In genomic region chr5:168667301-168667859, GRCh38 we compare ENCODE assay signal across 15 cellular contexts.
A peak's percentile ranks its signal among the peaks of the same experiment; 100 is the strongest.
DNase-seq lines count a peak whose midpoint lies in the region; ATAC-seq and TF ChIP-seq lines count a peak whose summit lies in the region.
"Had no signal": no experiment of that assay in that cellular context is flagged by ENCODE, and none has a peak within 500 bp of the region (broad histone marks: within the 10 kb centered on the region; RNA-seq: fewer than 3 reads in every experiment).

No MANE protein-coding gene starts in this region.

- TF ChIP-seq CTCF in Caco-2 (IDR thresholded peaks at IDR 0.05; ENCODE audit: insufficient read depth in 1 of 2, low read depth in 1 of 2, low read length in 1 of 2, severe bottlenecking in 1 of 2, unreplicated experiment in 1 of 2) (no peak), IMR-90 (conservative IDR thresholded peaks at IDR 0.05; ENCODE audit: low read depth, low read length) (no peak), mucosa of descending colon (IDR thresholded peaks at IDR 0.05) (no peak), spleen (IDR thresholded peaks at IDR 0.05 in 8 of 11, conservative IDR thresholded peaks at IDR 0.05 in 3 of 11) (no peak)

- H3K27ac ChIP-seq in IMR-90 (ENCODE audit: insufficient read depth, low read length) (no peak overlapping the region), spleen (no peak overlapping the region)
- H3K27ac ChIP-seq: A549, C4-2B had no signal

- no peaks in the 10 kb centered on the region for H3K27me3 ChIP-seq in Caco-2 (replicated peaks; ENCODE audit: control insufficient read depth, insufficient read depth, low read length)
- no peaks in the 10 kb centered on the region for H3K27me3 ChIP-seq in IMR-90 (ENCODE audit: control insufficient read depth, insufficient read depth, low read length)
- H3K27me3 ChIP-seq in spleen (replicated peaks in 1 of 7) = no peaks in the 10 kb centered on the region
- H3K27me3 ChIP-seq: BE2C had no signal

- H4K8ac ChIP-seq in IMR-90 (ENCODE audit: low read depth in 2 of 2, low read length in 2 of 2) = no peak overlapping the region

- ATAC-seq in IMR-90 (ENCODE audit: low read depth) (no peak), mucosa of descending colon (peak; percentile 85)
- ATAC-seq: A549, GM23338 had no signal

- H3K9ac ChIP-seq in IMR-90 (ENCODE audit: low read depth, low read length) = no peak overlapping the region

- H3K79me1 ChIP-seq in IMR-90 (ENCODE audit: low read depth in 1 of 2, low read length in 2 of 2) = no peaks in the 10 kb centered on the region

- dilution Hi-C loops in IMR-90 (cut with HindIII; ENCODE audit: low sequenced_read_pairs, unreplicated experiment) = no loop called here

- in situ Hi-C loops in IMR-90 (cut with MboI; ENCODE audit: low sequenced_read_pairs) = no loop called here

- no peaks in the 10 kb centered on the region for H3K9me3 Mint-ChIP-seq in Caco-2 (ENCODE audit: unreplicated experiment)
- H3K9me3 Mint-ChIP-seq: CD4-positive, alpha-beta memory T cell; GM23338 had no signal

- H3K36me3 ChIP-seq in Caco-2 (ENCODE audit: control insufficient read depth, insufficient read depth, low read length) (no peaks in the 10 kb centered on the region), IMR-90 (ENCODE audit: control insufficient read depth, insufficient read depth, low read length) (no peaks in the 10 kb centered on the region), mucosa of descending colon (ENCODE audit: low read depth) (no peaks in the 10 kb centered on the region), spleen (peaks cover 0 to 8% (median 0%) of the 10 kb centered on the region in 6 donors)

- TF ChIP-seq RAD21 in IMR-90 (IDR thresholded peaks at IDR 0.05; ENCODE audit: low read length) = no peak

- no peak overlapping the region for H2BK120ac ChIP-seq in IMR-90 (ENCODE audit: low read depth, low read length)

- DNase-seq in Caco-2 = no peak
- no peak for DNase-seq in IMR-90
- DNase-seq in mucosa of descending colon = peak in 1 of 3 donors; percentile 75
- DNase-seq in spleen = peak; percentile 16
- no peak for DNase-seq in NCI-H1105 treated with DMSO at 0.1 percent for 48 hours (lab: John Stamatoyannopoulos, UW)
- no peak for DNase-seq in NK-92 treated with Interleukin-12 subunit alpha and Interleukin-12 subunit beta, amount 100 ng/mL, for 24 hours (lab: John Stamatoyannopoulos, UW)
- DNase-seq: BE2C; CD4-positive, alpha-beta memory T cell; DMS153; DND-41; GDM1; H7 had no signal

- no peak overlapping the region for H2AK5ac ChIP-seq in IMR-90 (ENCODE audit: low read depth, low read length)

- intact Hi-C loops in Caco-2 (cut with micrococcal nuclease; ENCODE audit: unreplicated experiment) = no loop called here
- intact Hi-C loops in IMR-90 (cut with micrococcal nuclease) = no loop called here
- intact Hi-C loops in mucosa of descending colon (cut with DNase I, micrococcal nuclease) = no loop called here
- intact Hi-C loops in spleen (cut with DNase I; ENCODE audit: low total_unique reads) = no loop called here

- H2AK9ac ChIP-seq in IMR-90 (replicated peaks; ENCODE audit: low read depth, low read length, poor library complexity) = peak overlapping the region; percentile 81

- H3K14ac ChIP-seq in IMR-90 (replicated peaks; ENCODE audit: low read depth, low read length) = no peak overlapping the region

- H3K18ac ChIP-seq in IMR-90 (ENCODE audit: low read depth, low read length) = no peak overlapping the region

- no peak overlapping the region for H2BK15ac ChIP-seq in IMR-90 (ENCODE audit: low read depth, low read length)

- 100% methylated on average over 1 of the region's 4 CpGs; no CpG with 5 or more reads in 1 of the 2 experiments for WGBS in IMR-90 (ENCODE audit: extremely low coverage in 2 of 2, insufficient read length in 1 of 2), 2 experiments
- 83 to 95% (median 89%) methylated on average over 4 of the region's 4 CpGs for WGBS in spleen, 5 donors

- H3K9me3 ChIP-seq in Caco-2 = no peaks in the 10 kb centered on the region
- no peaks in the 10 kb centered on the region for H3K9me3 ChIP-seq in IMR-90 (ENCODE audit: control insufficient read depth, insufficient read depth, low read length)
- H3K9me3 ChIP-seq in mucosa of descending colon = no peaks in the 10 kb centered on the region
- H3K9me3 ChIP-seq in spleen = no peaks in the 10 kb centered on the region
- H3K9me3 ChIP-seq: A549, BE2C had no signal

- CTCF ChIA-PET in Caco-2 (lab: Charles Lee) (interaction anchor here (0.5 kb wide), 1 partner anchor 57 kb away, joined by 4 read pairs; no protein-coding TSS in a partner anchor), IMR-90 (lab: Yijun Ruan, JAX) (no interaction called here)

- no peak for TF ChIP-seq POLR2A in IMR-90 (IDR thresholded peaks at IDR 0.05; ENCODE audit: low read depth, low read length)
- TF ChIP-seq POLR2A in spleen (IDR thresholded peaks at IDR 0.05) = no peak

- POLR2A ChIA-PET in Caco-2 (lab: Charles Lee) (no interaction called here), IMR-90 (lab: Charles Lee; ENCODE audit: unreplicated experiment) (no interaction called here)

- H3K36me3 Mint-ChIP-seq in Caco-2 (ENCODE audit: insufficient read depth, unreplicated experiment) = no peaks in the 10 kb centered on the region
- H3K36me3 Mint-ChIP-seq: CD4-positive, alpha-beta memory T cell had no signal

- no peak overlapping the region for H3K4me2 ChIP-seq in IMR-90 (ENCODE audit: low read depth, low read length)
- H3K4me2 ChIP-seq: A549, GM23338 had no signal

- H4K20me1 ChIP-seq in IMR-90 (ENCODE audit: insufficient read depth, low read length) = no peaks in the 10 kb centered on the region

- no peaks in the 10 kb centered on the region for H3K9me1 ChIP-seq in IMR-90 (ENCODE audit: insufficient read depth, low read length)

- no peak overlapping the region for H4K91ac ChIP-seq in IMR-90 (ENCODE audit: insufficient read depth, low read depth, low read length)

- no peak overlapping the region for H3K4me3 ChIP-seq in Caco-2 (ENCODE audit: low read depth, low read length)
- no peak overlapping the region for H3K4me3 ChIP-seq in IMR-90 (ENCODE audit: insufficient read depth, low read depth, low read length)
- no peak overlapping the region for H3K4me3 ChIP-seq in mucosa of descending colon
- no peak overlapping the region for H3K4me3 ChIP-seq in spleen
- H3K4me3 ChIP-seq: A549, GM23338 had no signal

- BruUV-seq in Caco-2 (replicated peaks; lab: Mats Ljungman, UMichigan) = no TSS peak
- no TSS peak for BruUV-seq in IMR-90 (replicated peaks; lab: Mats Ljungman, UMichigan)

- H3K23ac ChIP-seq in IMR-90 (ENCODE audit: low read depth, low read length) = no peak overlapping the region

- no peaks in the 10 kb centered on the region for H3K27me3 Mint-ChIP-seq in Caco-2 (ENCODE audit: insufficient read depth, unreplicated experiment)

- H3K4me1 Mint-ChIP-seq in Caco-2 (ENCODE audit: low read depth, unreplicated experiment) = peaks cover 6% of the 10 kb centered on the region
- H3K4me1 Mint-ChIP-seq: CD4-positive, alpha-beta memory T cell had no signal

- peak overlapping the region; percentile 12 for H3K27ac Mint-ChIP-seq in Caco-2 (ENCODE audit: unreplicated experiment)
- H3K27ac Mint-ChIP-seq: CD4-positive, alpha-beta memory T cell; GM23338 had no signal

- no peak overlapping the region for H4K5ac ChIP-seq in IMR-90 (ENCODE audit: low read depth, low read length)

- H3K4me3 Mint-ChIP-seq in Caco-2 (ENCODE audit: unreplicated experiment) = no peak overlapping the region
- H3K4me3 Mint-ChIP-seq: GM23338 had no signal

- no peak overlapping the region for H2BK20ac ChIP-seq in IMR-90 (ENCODE audit: low read depth, low read length)

- no peak overlapping the region for H2BK5ac ChIP-seq in IMR-90 (ENCODE audit: low read depth, low read length, poor library complexity, severe bottlenecking)

- H2AFZ ChIP-seq in IMR-90 (replicated peaks; ENCODE audit: low read length, poor library complexity) = no peak overlapping the region
- H2AFZ ChIP-seq: GM23338 had no signal

- H3K4me1 ChIP-seq in Caco-2 (peaks cover 7% of the 10 kb centered on the region; the same call in 1 of the 2 replicates), IMR-90 (ENCODE audit: control insufficient read depth, insufficient read depth, low read length) (no peaks in the 10 kb centered on the region), mucosa of descending colon (ENCODE audit: low read depth) (peaks cover 12% of the 10 kb centered on the region), spleen (no peaks in the 10 kb centered on the region)
- H3K4me1 ChIP-seq: A549, BE2C had no signal

- H3K4ac ChIP-seq in IMR-90 (ENCODE audit: low read depth, low read length) = no peak overlapping the region

- H3K56ac ChIP-seq in IMR-90 (ENCODE audit: extremely low read depth, insufficient read depth, low read length) = no peak overlapping the region

TF ChIP-seq in IMR-90, 13 proteins besides CTCF, POLR2A, EP300 and RAD21 (continues in another document):
- TF ChIP-seq RFX5 (IDR thresholded peaks at IDR 0.05; ENCODE audit: low read depth, low read length) = no peak
- TF ChIP-seq SMC3 (IDR thresholded peaks at IDR 0.05; ENCODE audit: low read depth, low read length) = no peak
- TF ChIP-seq NFE2L2 (IDR thresholded peaks at IDR 0.05; ENCODE audit: low read depth, low read length) = no peak
- no peak for TF ChIP-seq CEBPB (IDR thresholded peaks at IDR 0.05; ENCODE audit: low read depth, low read length)
- no peak for TF ChIP-seq MXI1 (IDR thresholded peaks at IDR 0.05; ENCODE audit: borderline replicate concordance, low read depth, low read length)
- no peak for TF ChIP-seq RCOR1 (IDR thresholded peaks at IDR 0.05; ENCODE audit: insufficient replicate concordance, low read length)
- no peak for TF ChIP-seq ELK1 (IDR thresholded peaks at IDR 0.05; ENCODE audit: borderline replicate concordance, low read depth, low read length)
- TF ChIP-seq MAFK (IDR thresholded peaks at IDR 0.05; ENCODE audit: low read depth, low read length) = no peak
- TF ChIP-seq MAZ (IDR thresholded peaks at IDR 0.05; ENCODE audit: borderline replicate concordance, low read depth, low read length) = no peak
- no peak for TF ChIP-seq USF2 (IDR thresholded peaks at IDR 0.05; ENCODE audit: low read depth, low read length)
- no peak for TF ChIP-seq CHD1 (IDR thresholded peaks at IDR 0.05; ENCODE audit: low read depth, low read length)
